ENCODE assay signal across 1 cellular context in genomic region chr1:59592924-59593323, GRCh38.
TF ChIP-seq lines count a peak whose summit lies in the region.

No MANE protein-coding gene starts in this region.

TF ChIP-seq in SK-N-SH treated with all-trans-retinoic acid at 6 μM for 48 hours, 23 proteins besides CTCF, POLR2A, EP300 and RAD21 (continued from another document):
- no peak for TF ChIP-seq TSHZ2 (CRISPR knock-in tag; IDR thresholded peaks at IDR 0.05)
- no peak for TF ChIP-seq ZFP3 (CRISPR knock-in tag; IDR thresholded peaks at IDR 0.05)
- TF ChIP-seq TCF4 (CRISPR knock-in tag; IDR thresholded peaks at IDR 0.05; ENCODE audit: borderline replicate concordance) = no peak
